In the genomic region with DNA sequence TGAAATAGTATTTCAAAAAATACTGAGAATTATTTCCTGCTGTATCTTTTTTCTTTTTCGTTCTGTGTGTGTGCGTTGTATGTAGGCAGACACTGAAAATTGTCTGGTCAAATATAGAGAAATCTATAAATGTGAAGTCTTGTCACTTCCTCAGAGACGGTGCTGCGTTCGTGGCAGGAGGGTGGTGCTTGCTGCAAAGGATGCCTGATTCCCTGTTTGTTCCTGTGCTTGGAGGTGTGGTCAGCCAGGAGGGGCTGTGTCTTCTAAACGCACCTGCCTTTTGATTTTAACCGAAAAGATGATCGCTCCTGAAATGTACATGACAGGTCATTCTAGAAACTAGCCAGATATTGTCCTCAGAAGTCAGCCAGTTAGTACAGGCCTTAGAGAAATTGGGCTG, we compare ENCODE assay signal across 1 cellular context.
TF ChIP-seq lines count a peak whose summit lies in the region.

No MANE protein-coding gene starts in this region.

TF ChIP-seq in K562, 482 proteins besides CTCF, POLR2A, EP300 and RAD21:
- no peak for TF ChIP-seq CBX1 (IDR thresholded peaks at IDR 0.05; ENCODE audit: low read depth)
- TF ChIP-seq SAFB2 (IDR thresholded peaks at IDR 0.05; ENCODE audit: borderline replicate concordance, low read depth, low read length, severe bottlenecking): no peak
- TF ChIP-seq SMARCC2 (IDR thresholded peaks at IDR 0.05; ENCODE audit: low read depth): no peak
- TF ChIP-seq ESRRA (IDR thresholded peaks at IDR 0.05; ENCODE audit: borderline replicate concordance, low read depth): no peak
- no peak for TF ChIP-seq KHSRP (IDR thresholded peaks at IDR 0.05)
- no peak for TF ChIP-seq ARID3A (IDR thresholded peaks at IDR 0.05; ENCODE audit: borderline replicate concordance, low read depth, low read length)
- TF ChIP-seq TCF3 (CRISPR knock-in tag; IDR thresholded peaks at IDR 0.05): no peak
- TF ChIP-seq PHF8 (IDR thresholded peaks at IDR 0.05; ENCODE audit: borderline replicate concordance, low read length): no peak
- no peak for TF ChIP-seq TAL1 (IDR thresholded peaks at IDR 0.05)
- no peak for TF ChIP-seq FIP1L1 (IDR thresholded peaks at IDR 0.05; ENCODE audit: low read depth, low read length, poor library complexity, severe bottlenecking)
- TF ChIP-seq SIRT6 (IDR thresholded peaks at IDR 0.05; ENCODE audit: low read depth, low read length): no peak
- no peak for TF ChIP-seq BRF2 (IDR thresholded peaks at IDR 0.05; ENCODE audit: borderline replicate concordance, insufficient read depth, insufficient read length)
- TF ChIP-seq ZFX (CRISPR knock-in tag; IDR thresholded peaks at IDR 0.05): no peak
- TF ChIP-seq EP400 (IDR thresholded peaks at IDR 0.05): no peak
- no peak for TF ChIP-seq DNMT1 (IDR thresholded peaks at IDR 0.05)
- TF ChIP-seq TFE3 (CRISPR knock-in tag; IDR thresholded peaks at IDR 0.05): no peak
- no peak for TF ChIP-seq CHD2 (IDR thresholded peaks at IDR 0.05; ENCODE audit: low read depth, low read length)
TF ChIP-seq in K562: peak in this region for 0.
